Comparison of ENCODE assay signal across 8 cellular contexts in genomic region chr1:214551052-214551435, GRCh38. TPM values are rescaled to one million over a fixed set of nuclear protein-coding genes. Genes with fewer than 3 reads are reported as not detected.
DNase-seq lines count a peak whose midpoint lies in the region; ATAC-seq and TF ChIP-seq lines count a peak whose summit lies in the region.

No MANE protein-coding gene starts in this region.

- peaks cover 79% of the 10 kb centered on the region for H3K27me3 Mint-ChIP-seq in T-helper 1 cell treated with Interleukin-12 subunit alpha and Interleukin-12 subunit beta and Interleukin-4 antibody, amounts not matched to agents 30 μg/mL and 1 μg/mL, for 36 hours (ENCODE audit: low read depth)
- H3K27me3 Mint-ChIP-seq in neural crest cell (ENCODE audit: low read depth), result no peaks in the 10 kb centered on the region

- H3K4me1 Mint-ChIP-seq in T-helper 1 cell treated with Interleukin-12 subunit alpha and Interleukin-12 subunit beta and Interleukin-4 antibody, amounts not matched to agents 30 μg/mL and 1 μg/mL, for 36 hours (ENCODE audit: low read depth), result peaks cover 9% of the 10 kb centered on the region
- peaks cover 53% of the 10 kb centered on the region for H3K4me1 Mint-ChIP-seq in neural crest cell

- H3K27ac Mint-ChIP-seq in T-helper 1 cell treated with Interleukin-12 subunit alpha and Interleukin-12 subunit beta and Interleukin-4 antibody, amounts not matched to agents 30 μg/mL and 1 μg/mL, for 36 hours, result no peak overlapping the region
- peak overlapping the region; percentile 95 for H3K27ac Mint-ChIP-seq in neural crest cell (ENCODE audit: unreplicated experiment)

- H3K36me3 Mint-ChIP-seq in T-helper 1 cell treated with Interleukin-12 subunit alpha and Interleukin-12 subunit beta and Interleukin-4 antibody, amounts not matched to agents 30 μg/mL and 1 μg/mL, for 36 hours (ENCODE audit: low read depth), result no peaks in the 10 kb centered on the region
- H3K36me3 Mint-ChIP-seq in neural crest cell (ENCODE audit: low read depth), result no peaks in the 10 kb centered on the region

- peaks cover 9% of the 10 kb centered on the region for H3K4me1 ChIP-seq in SJCRH30

- no peaks in the 10 kb centered on the region for H3K36me3 ChIP-seq in SJCRH30

- H3K4me3 Mint-ChIP-seq in T-helper 1 cell treated with Interleukin-12 subunit alpha and Interleukin-12 subunit beta and Interleukin-4 antibody, amounts not matched to agents 30 μg/mL and 1 μg/mL, for 36 hours, result peak overlapping the region; percentile 85
- H3K4me3 Mint-ChIP-seq in neural crest cell, result peak overlapping the region; percentile 92

- no peaks in the 10 kb centered on the region for H3K27me3 ChIP-seq in SJCRH30

- peak overlapping the region; percentile 93 for H3K27ac ChIP-seq in SJCRH30

- H3K4me3 ChIP-seq in SJCRH30, result peak overlapping the region; percentile 86
- H3K4me3 ChIP-seq in epithelial cell of proximal tubule (ENCODE audit: low read depth, low read length), result peak overlapping the region; percentile 98

- DNase-seq in T-helper 1 cell, result no peak
- no peak for DNase-seq in SJCRH30
- DNase-seq in epithelial cell of proximal tubule (ENCODE audit: low read depth), result no peak
- no peak for DNase-seq in neural crest cell (ENCODE audit: low read depth, low spot score)
- no peak for DNase-seq in AG08396 (ENCODE audit: low spot score)

- no peaks in the 10 kb centered on the region for H3K9me3 ChIP-seq in SJCRH30 (replicated peaks)

- H3K9me3 Mint-ChIP-seq in T-helper 1 cell treated with Interleukin-12 subunit alpha and Interleukin-12 subunit beta and Interleukin-4 antibody, amounts not matched to agents 30 μg/mL and 1 μg/mL, for 36 hours, result no peaks in the 10 kb centered on the region
- H3K9me3 Mint-ChIP-seq in neural crest cell, result no peaks in the 10 kb centered on the region

- no peak for ATAC-seq in GM21529 (IDR thresholded peaks at IDR 0.05; ENCODE audit: unreplicated experiment)
- ATAC-seq in GM21367 (IDR thresholded peaks at IDR 0.05; ENCODE audit: unreplicated experiment), result no peak

- no peak for TF ChIP-seq CTCF in epithelial cell of proximal tubule (conservative IDR thresholded peaks at IDR 0.05; ENCODE audit: low read depth, low read length)
- no peak for TF ChIP-seq CTCF in neural crest cell (conservative IDR thresholded peaks at IDR 0.05)

RNA-seq across cellular contexts. Expression of gene PTPN14, which starts 0.4 kb away (rescaled TPM):
- 22.1 and 24.3 TPM in 2 replicates for total RNA-seq in SJCRH30 (2014; rRNA removed; shearing (Covaris generic))
- total RNA-seq in epithelial cell of proximal tubule (24.6 and 39.4 TPM in 2 replicates), neural crest cell (21.4 and 26.4 TPM in 2 replicates)

RNA-seq across cellular contexts. Expression of gene CENPF, which starts 52.0 kb away (rescaled TPM):
- total RNA-seq in SJCRH30 (2014; rRNA removed; shearing (Covaris generic)), result 213 and 231 TPM in 2 replicates
- total RNA-seq in epithelial cell of proximal tubule (67.0 and 80.5 TPM in 2 replicates), neural crest cell (191 and 202 TPM in 2 replicates)
